Comparison of ENCODE assay signal across 30 cellular contexts in genomic region chr15:88309363-88309762, GRCh38. TPM values are rescaled to one million over a fixed set of nuclear protein-coding genes. Genes with fewer than 3 reads are reported as not detected.
A peak's percentile ranks its signal among the peaks of the same experiment; 100 is the strongest.
DNase-seq lines count a peak whose midpoint lies in the region; ATAC-seq, FAIRE-seq and TF ChIP-seq lines count a peak whose summit lies in the region.
"Had no signal": no experiment of that assay in that cellular context is flagged by ENCODE, and none has a peak within 500 bp of the region (broad histone marks: within the 10 kb centered on the region; RNA-seq: fewer than 3 reads in every experiment).

No MANE protein-coding gene starts in this region.

- H2BK5ac ChIP-seq in H1 (ENCODE audit: low read depth, low read length), result no peak overlapping the region

- H3K4me1 Mint-ChIP-seq in GM23338, result no peaks in the 10 kb centered on the region

- no peaks in the 10 kb centered on the region for H3K36me3 ChIP-seq in GM23338 (ENCODE audit: insufficient read depth)
- no peaks in the 10 kb centered on the region for H3K36me3 ChIP-seq in OCI-LY3 (replicated peaks; ENCODE audit: low read depth, low read length)
- H3K36me3 ChIP-seq in H1 (ENCODE audit: control insufficient read depth in 2 of 4, insufficient read depth in 4 of 4, low read length in 3 of 4), result no peaks in the 10 kb centered on the region
- no peaks in the 10 kb centered on the region for H3K36me3 ChIP-seq in esophagus squamous epithelium
- H3K36me3 ChIP-seq: Peyer's patch had no signal

- H2AK5ac ChIP-seq in H1 (ENCODE audit: low read depth, low read length), result no peak overlapping the region

- no peak overlapping the region for H4K5ac ChIP-seq in H1 (ENCODE audit: insufficient read length, low read depth, low read length)

- no peaks in the 10 kb centered on the region for H3K9me2 ChIP-seq in GM23338 (ENCODE audit: insufficient read depth)

- no peaks in the 10 kb centered on the region for H3K79me1 ChIP-seq in H1 (ENCODE audit: low read depth, low read length)

- H2AFZ ChIP-seq in GM23338, result peak overlapping the region; percentile 84
- H2AFZ ChIP-seq in OCI-LY3 (ENCODE audit: low read depth, low read length), result no peak overlapping the region
- H2AFZ ChIP-seq in H1 (ENCODE audit: low read length), result no peak overlapping the region

- H3K23me2 ChIP-seq in H1 (ENCODE audit: low read depth, low read length), result no peaks in the 10 kb centered on the region; the same call in 1 of the 2 replicates

- no peaks in the 10 kb centered on the region for H3F3A ChIP-seq in GM23338 (replicated peaks; ENCODE audit: low read depth)

- TF ChIP-seq POLR2A in H1 (IDR thresholded peaks at IDR 0.05; ENCODE audit: control extremely low read depth in 1 of 2, low read depth in 2 of 2, low read length in 2 of 2) (no peak), esophagus squamous epithelium (IDR thresholded peaks at IDR 0.05) (no peak)

- H3K4ac ChIP-seq in H1 (replicated peaks; ENCODE audit: insufficient read length, low read depth, low read length), result no peak overlapping the region

- 70% methylated on average over 3 of the region's 3 CpGs; no CpG with 5 or more reads in 1 of the 2 experiments for WGBS in H1 (ENCODE audit: extremely low coverage in 1 of 2, insufficient coverage in 1 of 2, insufficient read length in 1 of 2, insufficient replicate concordance in 2 of 2, low coverage in 1 of 2, low lambda C conversion rate in 2 of 2, missing lambda C conversion rate in 1 of 2), 2 experiments
- WGBS in esophagus squamous epithelium, 2 donors, result 61 to 74% methylated on average over 2 to 3 of the region's 3 CpGs

- H3K4me2 ChIP-seq in GM23338 (0 out of 2 replicates have a peak overlapping the region, but pooled peaks have one; percentile 21), OCI-LY3 (ENCODE audit: low read length) (no peak overlapping the region), H1 (ENCODE audit: insufficient read depth in 1 of 2, low read depth in 2 of 2, low read length in 2 of 2) (no peak overlapping the region)

- H3K27ac ChIP-seq in GM23338 (ENCODE audit: low read depth) (no peak overlapping the region), OCI-LY3 (ENCODE audit: low read length) (no peak overlapping the region), H1 (ENCODE audit: low read depth, low read length) (no peak overlapping the region), esophagus squamous epithelium (no peak overlapping the region)
- H3K27ac ChIP-seq: Peyer's patch, SK-N-MC had no signal

- H3K4me3 ChIP-seq in GM23338, result no peak overlapping the region
- no peak overlapping the region for H3K4me3 ChIP-seq in OCI-LY3 (ENCODE audit: low read length)
- no peak overlapping the region for H3K4me3 ChIP-seq in H1 (ENCODE audit: extremely low read depth in 1 of 4, insufficient read depth in 2 of 4, low read depth in 3 of 4, low read length in 4 of 4)
- no peak overlapping the region for H3K4me3 ChIP-seq in esophagus squamous epithelium
- H3K4me3 ChIP-seq: Peyer's patch, SK-N-MC had no signal

- H3K36me3 Mint-ChIP-seq in GM23338 (ENCODE audit: low read depth), result no peaks in the 10 kb centered on the region
- H3K36me3 Mint-ChIP-seq: CD8-positive, alpha-beta T cell had no signal

- TF ChIP-seq CTCF in GM23338 (conservative IDR thresholded peaks at IDR 0.05; ENCODE audit: low read depth in 2 of 2), result peak; percentile 48 to 54
- TF ChIP-seq CTCF in OCI-LY3 (IDR thresholded peaks at IDR 0.05; ENCODE audit: low read depth, low read length), result peak; percentile 7; the same call in 1 of the 2 replicates
- TF ChIP-seq CTCF in H1 (IDR thresholded peaks at IDR 0.05; ENCODE audit: control extremely low read depth in 1 of 3, insufficient read depth in 1 of 3, low read depth in 1 of 3, low read length in 3 of 3), result peak in 1 of 3 experiments; percentile 52; a peak in 1 of 4 replicates
- TF ChIP-seq CTCF in esophagus squamous epithelium (IDR thresholded peaks at IDR 0.05), result no peak
- no peak for TF ChIP-seq CTCF in D721Med (IDR thresholded peaks at IDR 0.05; ENCODE audit: insufficient read depth, missing control alignments)

- H3K79me2 ChIP-seq in GM23338 (replicated peaks; ENCODE audit: insufficient read depth) (no peaks in the 10 kb centered on the region), OCI-LY3 (ENCODE audit: low read length) (no peaks in the 10 kb centered on the region), H1 (ENCODE audit: control insufficient read depth in 1 of 2, insufficient read depth in 2 of 2, low read length in 2 of 2) (no peaks in the 10 kb centered on the region; a peak in 1 of 4 replicates)

- no peak overlapping the region for H2BK120ac ChIP-seq in H1 (replicated peaks; ENCODE audit: low read depth, low read length)

- H3K56ac ChIP-seq in H1 (replicated peaks; ENCODE audit: insufficient read length, low read depth, low read length), result no peak overlapping the region

- no peak overlapping the region for H3K18ac ChIP-seq in H1 (ENCODE audit: extremely low read depth, low read length)

- no peak overlapping the region for H3K23ac ChIP-seq in H1 (ENCODE audit: insufficient read length)

- H4K20me1 ChIP-seq in GM23338 (replicated peaks; ENCODE audit: insufficient read depth), result no peaks in the 10 kb centered on the region
- H4K20me1 ChIP-seq in OCI-LY3 (ENCODE audit: insufficient read depth, low read length), result no peaks in the 10 kb centered on the region
- H4K20me1 ChIP-seq in H1 (replicated peaks in 1 of 2; ENCODE audit: control insufficient read depth in 1 of 2, insufficient read depth in 2 of 2, low read length in 2 of 2), result no peaks in the 10 kb centered on the region

- peaks cover 3% of the 10 kb centered on the region; the same call in 2 of the 3 replicates for H3K9me3 Mint-ChIP-seq in GM23338

- peak in 1 of 2 experiments; percentile 6; a peak in 1 of 4 replicates for TF ChIP-seq RAD21 in H1 (IDR thresholded peaks at IDR 0.05 in 1 of 2, conservative IDR thresholded peaks at IDR 0.05 in 1 of 2; ENCODE audit: low read depth in 2 of 2, low read length in 2 of 2)

- no peak overlapping the region for H3K27ac Mint-ChIP-seq in GM23338
- H3K27ac Mint-ChIP-seq: CD8-positive, alpha-beta T cell had no signal

- no peak overlapping the region for H3K9ac ChIP-seq in OCI-LY3 (ENCODE audit: low read length)
- H3K9ac ChIP-seq in H1 (replicated peaks in 1 of 4; ENCODE audit: extremely low read depth in 1 of 4, low read depth in 3 of 4, low read length in 3 of 4), result no peak overlapping the region

- H3K27me3 ChIP-seq in GM23338 (ENCODE audit: insufficient read depth) (no peaks in the 10 kb centered on the region), OCI-LY3 (ENCODE audit: low read depth, low read length) (peaks cover 47% of the 10 kb centered on the region), H1 (replicated peaks in 1 of 4; ENCODE audit: control insufficient read depth in 3 of 4, extremely low read depth in 1 of 4, insufficient read depth in 3 of 4, low read length in 3 of 4) (no peaks in the 10 kb centered on the region), esophagus squamous epithelium (no peaks in the 10 kb centered on the region)
- H3K27me3 ChIP-seq: Peyer's patch had no signal

- intact Hi-C loops in esophagus squamous epithelium (cut with DNase I), result no loop called here

- CTCF ChIA-PET in H1 (lab: Charles Lee; ENCODE audit: partially characterized antibody), result interaction anchor here (0.7 to 3.1 kb wide), 11 partner anchors 9 to 169 kb away, joined by 3 to 10 read pairs (median 4); no protein-coding TSS in a partner anchor

- H3K14ac ChIP-seq in H1 (ENCODE audit: insufficient read length), result no peak overlapping the region

- H3K27me3 Mint-ChIP-seq in GM23338 (ENCODE audit: insufficient read depth, low read depth, poor library complexity), result peaks cover 2% of the 10 kb centered on the region

- H4K91ac ChIP-seq in H1 (replicated peaks; ENCODE audit: insufficient read length, low read length), result no peak overlapping the region

- TF ChIP-seq EP300 in H1 (IDR thresholded peaks at IDR 0.05; ENCODE audit: borderline replicate concordance in 1 of 2, low read depth in 2 of 2, low read length in 2 of 2), result no peak

- no peak overlapping the region for H2BK12ac ChIP-seq in H1 (ENCODE audit: low read depth, low read length)

- peak; percentile 77 for ATAC-seq in GM23338
- ATAC-seq: CD8-positive, alpha-beta T cell had no signal

- FAIRE-seq in H1 (lab: Jason Lieb, UNC) (peak; percentile 57), D721Med (lab: Jason Lieb, UNC) (no peak)
- FAIRE-seq: A204.1, GM12891, HTR-8/SVneo had no signal

- no peak overlapping the region for H3K4me3 Mint-ChIP-seq in GM23338
- H3K4me3 Mint-ChIP-seq: CD8-positive, alpha-beta T cell had no signal

- H2BK15ac ChIP-seq in H1 (ENCODE audit: low read length), result 0 out of 2 replicates have a peak overlapping the region, but pooled peaks have one; percentile 89

- POLR2A ChIA-PET in H1 (lab: Charles Lee; ENCODE audit: partially characterized antibody), result no interaction called here

- DNase-seq in GM23338 (ENCODE audit: low spot score) (peak; percentile 32), H1 (ENCODE audit: low read depth in 1 of 2, low spot score in 2 of 2) (no peak), esophagus squamous epithelium (lab: John Stamatoyannopoulos, UW) (no peak), D721Med (ENCODE audit: insufficient read length, low spot score) (no peak), HUDEP-2 (lab: John Stamatoyannopoulos, UW; ENCODE audit: unreplicated experiment in 76 of 76) (no peak)
- DNase-seq in stimulated activated CD8-positive, alpha-beta memory T cell treated with anti-CD3 and anti-CD28 coated beads, Interleukin-4, amount 100 ng/mL, for 48 hours, result no peak
- DNase-seq: C1 segment of cervical spinal cord; Caco-2; CD8-positive, alpha-beta T cell; DMS 273 treated with DMSO at 0.1 percent for 48 hours; DMS79; EL; GDM1; KBM-7; NCI-H1048; NCI-H1417 treated with DMSO at 0.1 percent for 48 hours; NCI-H1694 treated with DMSO at 0.1 percent for 48 hours; NCI-H2081; NCI-H2227 treated with DMSO at 0.1 percent for 48 hours; NCI-H526 treated with DMSO at 0.1 percent for 48 hours; OCI-M1; Peyer's patch; SHP77 treated with DMSO at 0.1 percent for 48 hours; SW 1271 had no signal

- H3K9me3 ChIP-seq in OCI-LY3 (ENCODE audit: insufficient read depth, low read length), result no peaks in the 10 kb centered on the region
- H3K9me3 ChIP-seq in H1 (ENCODE audit: insufficient read depth in 2 of 2, low read depth in 1 of 2, low read length in 1 of 2), result peaks cover 0 to 5% of the 10 kb centered on the region in 2 experiments; a peak in 2 of 4 replicates
- H3K9me3 ChIP-seq in esophagus squamous epithelium, result no peaks in the 10 kb centered on the region
- H3K9me3 ChIP-seq: Caco-2, Peyer's patch had no signal

- H3K4me1 ChIP-seq in GM23338 (ENCODE audit: insufficient read depth) (no peaks in the 10 kb centered on the region), OCI-LY3 (ENCODE audit: low read length) (no peaks in the 10 kb centered on the region), H1 (replicated peaks in 1 of 4; ENCODE audit: control insufficient read depth in 3 of 4, insufficient read depth in 4 of 4, low read length in 3 of 4) (no peaks in the 10 kb centered on the region), esophagus squamous epithelium (no peaks in the 10 kb centered on the region)
- H3K4me1 ChIP-seq: Caco-2, Peyer's patch had no signal

- H4K8ac ChIP-seq in H1 (ENCODE audit: extremely low read depth, insufficient read depth, low read length), result no peak overlapping the region

- H2BK20ac ChIP-seq in H1 (ENCODE audit: low read length), result no peak overlapping the region

RNA-seq across cellular contexts. Expression of gene NTRK3, which starts 52.8 kb away (rescaled TPM):
- total RNA-seq in GM23338 (2014; rRNA removed; shearing (Covaris generic)), result 3.1 and 5.4 TPM in 2 replicates
- polyA plus RNA-seq in GM23338 (2016; fragmentation: Nextera tagmentation; extraction: Ambion mirVana), result 4.0 and 5.3 TPM in 2 replicates
- 4.5 and 4.6 TPM in 2 replicates for total RNA-seq in H1 (2021; fragmentation: NEBNext Ultra II Directional; extraction: Animal tissue kit (Norgen Biotek cat#: 25700))
- polyA plus RNA-seq in H1 (2011; rRNA removed), result 6.8 and 7.4 TPM in 2 replicates
- 6.6 TPM for polyA plus RNA-seq in H1 (2011; cell fraction: cytosol; rRNA removed)
- 15.9 TPM for polyA plus RNA-seq in H1 (2011; cell fraction: nucleus; rRNA removed)
- 2.3 to 4.3 TPM (median 3.8 TPM) in 4 replicates for polyA plus RNA-seq in H1 (2012, experiment 1 of 2)
- 2.0 TPM for polyA plus RNA-seq in H1 (2012, experiment 2 of 2)
- 3.3 TPM for polyA plus RNA-seq in H1 (2013, experiment 1 of 2)
- 3.0 TPM for polyA plus RNA-seq in H1 (2013, experiment 2 of 2)
- 13.5 and 15.7 TPM in 2 replicates for polyA minus RNA-seq in H1 (2011; rRNA and poly(A)+ RNA removed)
- polyA minus RNA-seq in H1 (2011; cell fraction: cytosol; rRNA and poly(A)+ RNA removed), result 13.7 TPM
- polyA minus RNA-seq in H1 (2011; cell fraction: nucleus; rRNA and poly(A)+ RNA removed), result 10.5 TPM
- total RNA-seq in esophagus squamous epithelium, result 1 to 10 TPM in 1 of 4 donors, under 1 TPM in 3; 0.09 to 2.7 (median 0.62) TPM
- total RNA-seq: Caco-2; CD8-positive, alpha-beta T cell; NCI-H460 had no signal

Comparison
In these comparisons a context has a peak if more than half of its experiments do, and no peak if none do; other contexts are left out.
1. CTCF ChIP-seq: peak in GM23338 (2 of 2) and OCI-LY3 (single experiment); none in esophagus squamous epithelium (0 of 6) and D721Med (single experiment).